In the genomic region with DNA sequence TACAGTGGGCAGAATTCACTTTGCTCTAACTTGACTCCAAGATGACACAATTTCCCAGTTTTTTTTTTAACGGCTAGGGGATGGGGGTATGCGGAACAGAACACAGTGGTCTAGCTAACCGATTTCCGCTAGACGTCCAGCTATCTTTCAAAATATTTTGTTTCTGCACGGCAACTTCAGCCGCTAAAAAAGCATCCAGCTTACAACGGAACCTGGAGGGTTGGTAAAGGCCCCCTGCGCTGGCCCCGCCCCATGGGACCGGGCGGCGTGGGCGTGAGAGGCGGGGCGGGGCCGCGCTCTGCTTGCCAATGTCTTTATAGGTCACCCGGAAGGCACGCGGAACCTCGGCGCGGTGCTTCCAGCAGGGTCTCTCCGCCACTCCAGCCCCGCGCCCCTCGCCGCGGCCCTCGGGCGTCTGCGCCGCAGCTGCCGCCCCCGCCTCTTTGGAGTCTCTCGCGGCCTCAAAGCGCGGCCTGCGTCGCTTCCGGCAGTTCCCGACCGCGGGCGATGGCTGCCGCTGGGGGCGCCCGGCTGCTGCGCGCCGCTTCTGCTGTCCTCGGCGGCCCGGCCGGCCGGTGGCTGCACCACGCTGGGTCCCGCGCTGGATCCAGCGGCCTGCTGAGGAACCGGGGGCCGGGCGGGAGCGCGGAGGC, we compare ENCODE assay signal across 8 cellular contexts. TPM values are rescaled to one million over a fixed set of nuclear protein-coding genes. Genes with fewer than 3 reads are reported as not detected.
DNase-seq lines count a peak whose midpoint lies in the region; ATAC-seq and TF ChIP-seq lines count a peak whose summit lies in the region.

A gene with protein sequence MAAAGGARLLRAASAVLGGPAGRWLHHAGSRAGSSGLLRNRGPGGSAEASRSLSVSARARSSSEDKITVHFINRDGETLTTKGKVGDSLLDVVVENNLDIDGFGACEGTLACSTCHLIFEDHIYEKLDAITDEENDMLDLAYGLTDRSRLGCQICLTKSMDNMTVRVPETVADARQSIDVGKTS (plus strand): TSS at position 335 of the 653 bp plus-strand sequence. CDS start 173 bp downstream, at position 508.

- TF ChIP-seq CTCF in fibroblast of pulmonary artery (IDR thresholded peaks at IDR 0.05; ENCODE audit: low read length, missing control alignments) (peak; percentile 6), nephron (IDR thresholded peaks at IDR 0.05; ENCODE audit: unreplicated experiment in 3 of 3) (peak; percentile 65 to 79 (median 68))

- ATAC-seq in GM21619 (IDR thresholded peaks at IDR 0.05; ENCODE audit: unreplicated experiment), result peak; percentile 81

- in situ Hi-C loops in KBM-7 (cut with MboI; ENCODE audit: low pct_unique_long_range_greater_than_20kb, low sequenced_read_pairs), result no loop called here

- peak within 1 kb of the TSS; percentile 86 for H3K4me3 ChIP-seq in fibroblast of pulmonary artery (replicated peaks; ENCODE audit: low read depth, low read length)

- intact Hi-C loops in activated T-helper 2 cell treated with anti-CD3 and anti-CD28 coated beads, Interferon-gamma antibody, Interleukin-2, Interleukin-4, amounts not matched to agents 10 μg/mL and 5 μg/mL and 100 μg/mL, durations not matched to agents 14 hours and 24 hours and 36 hours (cut with micrococcal nuclease), result loop anchor here (1.0 to 5.0 kb wide), 5 partner anchors 24 to 483 kb away; partner anchors contain the start of genes RDX and ZC3H12C

- H3K4me3 Mint-ChIP-seq in activated T-helper 2 cell treated with anti-CD3 and anti-CD28 coated beads, Interferon-gamma antibody, Interleukin-2, Interleukin-4, amounts not matched to agents 10 μg/mL and 5 μg/mL and 100 μg/mL, durations not matched to agents 14 hours and 24 hours and 36 hours (ENCODE audit: low read depth), result peak within 1 kb of the TSS; percentile 98
- H3K4me3 Mint-ChIP-seq in nephron, result peak within 1 kb of the TSS; percentile 99 to 100 (median 99)
- peak within 1 kb of the TSS; percentile 99 for H3K4me3 Mint-ChIP-seq in stimulated activated naive CD8-positive, alpha-beta T cell treated with anti-CD3 and anti-CD28 coated beads, Interleukin-15, Interleukin-2, amounts not matched to agents 100 ng/mL and 50 ng/mL, for 24 hours

- DNase-seq in Daoy (ENCODE audit: low read depth) (peak; percentile 88), KBM-7 (peak; percentile 94), RPMI8226 (peak; percentile 90), fibroblast of pulmonary artery (ENCODE audit: low read depth) (peak; percentile 80)
- DNase-seq in activated T-helper 2 cell treated with anti-CD3 and anti-CD28 coated beads, Interferon-gamma antibody, Interleukin-2, Interleukin-4, amounts not matched to agents 10 μg/mL and 5 μg/mL and 100 μg/mL, durations not matched to agents 14 hours and 24 hours and 36 hours (ENCODE audit: low spot score), result peak; percentile 78

- H3K4me1 Mint-ChIP-seq in activated T-helper 2 cell treated with anti-CD3 and anti-CD28 coated beads, Interferon-gamma antibody, Interleukin-2, Interleukin-4, amounts not matched to agents 10 μg/mL and 5 μg/mL and 100 μg/mL, durations not matched to agents 14 hours and 24 hours and 36 hours (ENCODE audit: low read depth), result peaks cover 41% of the 10 kb centered on the region
- H3K4me1 Mint-ChIP-seq in nephron, result peaks cover 31% of the 10 kb centered on the region
- peaks cover 53% of the 10 kb centered on the region for H3K4me1 Mint-ChIP-seq in stimulated activated naive CD8-positive, alpha-beta T cell treated with anti-CD3 and anti-CD28 coated beads, Interleukin-15, Interleukin-2, amounts not matched to agents 100 ng/mL and 50 ng/mL, for 24 hours (ENCODE audit: low read depth)

- peak within 1 kb of the TSS; percentile 94 for H3K27ac Mint-ChIP-seq in activated T-helper 2 cell treated with anti-CD3 and anti-CD28 coated beads, Interferon-gamma antibody, Interleukin-2, Interleukin-4, amounts not matched to agents 10 μg/mL and 5 μg/mL and 100 μg/mL, durations not matched to agents 14 hours and 24 hours and 36 hours
- H3K27ac Mint-ChIP-seq in nephron, result peak within 1 kb of the TSS; percentile 95 to 99 (median 98)
- H3K27ac Mint-ChIP-seq in stimulated activated naive CD8-positive, alpha-beta T cell treated with anti-CD3 and anti-CD28 coated beads, Interleukin-15, Interleukin-2, amounts not matched to agents 100 ng/mL and 50 ng/mL, for 24 hours, result peak within 1 kb of the TSS; percentile 98

- H3K9me3 Mint-ChIP-seq in activated T-helper 2 cell treated with anti-CD3 and anti-CD28 coated beads, Interferon-gamma antibody, Interleukin-2, Interleukin-4, amounts not matched to agents 10 μg/mL and 5 μg/mL and 100 μg/mL, durations not matched to agents 14 hours and 24 hours and 36 hours, result no peaks in the 10 kb centered on the region
- H3K9me3 Mint-ChIP-seq in nephron, result no peaks in the 10 kb centered on the region
- no peaks in the 10 kb centered on the region for H3K9me3 Mint-ChIP-seq in stimulated activated naive CD8-positive, alpha-beta T cell treated with anti-CD3 and anti-CD28 coated beads, Interleukin-15, Interleukin-2, amounts not matched to agents 100 ng/mL and 50 ng/mL, for 24 hours

- H3K36me3 Mint-ChIP-seq in activated T-helper 2 cell treated with anti-CD3 and anti-CD28 coated beads, Interferon-gamma antibody, Interleukin-2, Interleukin-4, amounts not matched to agents 10 μg/mL and 5 μg/mL and 100 μg/mL, durations not matched to agents 14 hours and 24 hours and 36 hours (ENCODE audit: low read depth), result peaks cover 5% of the 10 kb centered on the region
- H3K36me3 Mint-ChIP-seq in nephron (ENCODE audit: low read depth), result no peaks in the 10 kb centered on the region
- peaks cover 7% of the 10 kb centered on the region for H3K36me3 Mint-ChIP-seq in stimulated activated naive CD8-positive, alpha-beta T cell treated with anti-CD3 and anti-CD28 coated beads, Interleukin-15, Interleukin-2, amounts not matched to agents 100 ng/mL and 50 ng/mL, for 24 hours (ENCODE audit: low read depth)

- no peaks in the 10 kb centered on the region for H3K27me3 Mint-ChIP-seq in activated T-helper 2 cell treated with anti-CD3 and anti-CD28 coated beads, Interferon-gamma antibody, Interleukin-2, Interleukin-4, amounts not matched to agents 10 μg/mL and 5 μg/mL and 100 μg/mL, durations not matched to agents 14 hours and 24 hours and 36 hours (ENCODE audit: low read depth)
- no peaks in the 10 kb centered on the region for H3K27me3 Mint-ChIP-seq in nephron (ENCODE audit: low read depth)
- no peaks in the 10 kb centered on the region for H3K27me3 Mint-ChIP-seq in stimulated activated naive CD8-positive, alpha-beta T cell treated with anti-CD3 and anti-CD28 coated beads, Interleukin-15, Interleukin-2, amounts not matched to agents 100 ng/mL and 50 ng/mL, for 24 hours

RNA-seq across cellular contexts. Expression of the gene that starts here (rescaled TPM):
- total RNA-seq in Daoy (2014; rRNA removed; shearing (Covaris generic)), result 10.9 and 13.4 TPM in 2 replicates
- 13.0 and 13.1 TPM in 2 replicates for total RNA-seq in activated T-helper 2 cell treated with anti-CD3 and anti-CD28 coated beads, Interferon-gamma antibody, Interleukin-2, Interleukin-4, amounts not matched to agents 10 μg/mL and 5 μg/mL and 100 μg/mL, durations not matched to agents 14 hours and 24 hours and 36 hours

Comparison
In these comparisons a context has a peak if more than half of its experiments do, and no peak if none do; other contexts are left out.
1. Peak in every context shown above with its lines: DNase-seq, ATAC-seq and H3K4me3 ChIP-seq.